In the genomic region with DNA sequence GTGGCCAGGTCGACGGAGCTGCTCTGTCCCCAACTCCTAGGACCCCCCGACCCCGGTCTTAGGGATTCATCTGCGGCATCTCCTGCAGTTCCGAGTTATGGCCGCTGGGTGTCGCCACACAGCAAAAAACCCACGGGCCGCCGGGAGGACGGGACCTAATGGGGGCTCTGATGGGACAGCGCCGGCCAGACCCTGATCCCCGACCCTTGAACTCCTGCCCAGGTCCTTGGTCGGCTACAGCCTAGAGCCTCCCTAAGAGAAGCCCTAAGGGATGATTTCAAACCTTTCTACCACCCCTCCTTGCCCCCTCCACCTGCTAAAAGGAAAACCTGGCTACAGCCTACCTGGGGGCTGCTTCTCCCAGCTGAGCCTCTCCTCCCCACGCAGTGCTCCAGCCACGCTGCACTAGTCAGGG, we compare ENCODE assay signal across 8 cellular contexts. TPM values are rescaled to one million over a fixed set of nuclear protein-coding genes. Genes with fewer than 3 reads are reported as not detected.
DNase-seq lines count a peak whose midpoint lies in the region; ATAC-seq and TF ChIP-seq lines count a peak whose summit lies in the region.

No MANE protein-coding gene starts in this region.

- peak; percentile 27 for DNase-seq in NCI-H146 (lab: John Stamatoyannopoulos, UW)
- no peak for DNase-seq in NCI-H146 treated with DMSO at 0.1 percent for 48 hours (lab: John Stamatoyannopoulos, UW; ENCODE audit: unreplicated experiment)
- peak; percentile 46 for DNase-seq in RPMI8226
- DNase-seq in activated naive CD4-positive, alpha-beta T cell treated with anti-CD3 and anti-CD28 coated beads, Interleukin-2, amount 50 U/mL, for 16 hours: peak; percentile 57
- peak; percentile 64 for DNase-seq in right atrium auricular region (ENCODE audit: low spot score)
- DNase-seq in stimulated activated CD4-positive, alpha-beta T cell treated with anti-CD3 and anti-CD28 coated beads, Interleukin-15, amount 100 ng/mL, for 48 hours (ENCODE audit: low read depth in 2 of 2): peak; percentile 18 to 30
- DNase-seq in NCI-H187 treated with DMSO at 0.1 percent for 48 hours (lab: John Stamatoyannopoulos, UW): no peak

- ATAC-seq in HG02759 (IDR thresholded peaks at IDR 0.05; ENCODE audit: unreplicated experiment): no peak

- H3K27me3 ChIP-seq in right atrium auricular region: no peaks in the 10 kb centered on the region

- H3K27ac ChIP-seq in right atrium auricular region: peak overlapping the region in 1 of 2 donors; percentile 8

- no peak overlapping the region for H3K4me3 ChIP-seq in right atrium auricular region

- no peaks in the 10 kb centered on the region for H3K36me3 ChIP-seq in right atrium auricular region

- H3K4me1 ChIP-seq in right atrium auricular region: peaks cover 0 to 21% of the 10 kb centered on the region in 2 donors

- no peaks in the 10 kb centered on the region for H3K9me3 ChIP-seq in right atrium auricular region

- TF ChIP-seq CTCF in right atrium auricular region (IDR thresholded peaks at IDR 0.05): peak; percentile 97 to 98

RNA-seq across cellular contexts. Expression of a gene that starts 30.8 kb away (rescaled TPM):
- 1 to 10 TPM in 1 of 2 donors, under 1 TPM in 1; 0.37 to 1.1 TPM for total RNA-seq in right atrium auricular region

RNA-seq across cellular contexts. Expression of a gene that starts 47.8 kb away (rescaled TPM):
- total RNA-seq in right atrium auricular region: 10 to 100 TPM; 44.1 to 50.7 TPM

RNA-seq across cellular contexts. Expression of a gene that starts 48.0 kb away (rescaled TPM):
- total RNA-seq in right atrium auricular region: 10 to 100 TPM; 24.6 to 31.4 TPM

Comparison
In these comparisons a context has a peak if more than half of its experiments do, and no peak if none do; other contexts are left out.
1. DNase-seq: peak in NCI-H146 (single experiment), RPMI8226 (single experiment), activated naive CD4-positive, alpha-beta T cell treated with anti-CD3 and anti-CD28 coated beads, Interleukin-2, amount 50 U/mL, for 16 hours (single experiment), right atrium auricular region (single experiment) and stimulated activated CD4-positive, alpha-beta T cell treated with anti-CD3 and anti-CD28 coated beads, Interleukin-15, amount 100 ng/mL, for 48 hours (2 of 2); none in NCI-H146 treated with DMSO at 0.1 percent for 48 hours (single experiment) and NCI-H187 treated with DMSO at 0.1 percent for 48 hours (single experiment).